ENCODE assay signal across 20 cellular contexts in the genomic region with DNA sequence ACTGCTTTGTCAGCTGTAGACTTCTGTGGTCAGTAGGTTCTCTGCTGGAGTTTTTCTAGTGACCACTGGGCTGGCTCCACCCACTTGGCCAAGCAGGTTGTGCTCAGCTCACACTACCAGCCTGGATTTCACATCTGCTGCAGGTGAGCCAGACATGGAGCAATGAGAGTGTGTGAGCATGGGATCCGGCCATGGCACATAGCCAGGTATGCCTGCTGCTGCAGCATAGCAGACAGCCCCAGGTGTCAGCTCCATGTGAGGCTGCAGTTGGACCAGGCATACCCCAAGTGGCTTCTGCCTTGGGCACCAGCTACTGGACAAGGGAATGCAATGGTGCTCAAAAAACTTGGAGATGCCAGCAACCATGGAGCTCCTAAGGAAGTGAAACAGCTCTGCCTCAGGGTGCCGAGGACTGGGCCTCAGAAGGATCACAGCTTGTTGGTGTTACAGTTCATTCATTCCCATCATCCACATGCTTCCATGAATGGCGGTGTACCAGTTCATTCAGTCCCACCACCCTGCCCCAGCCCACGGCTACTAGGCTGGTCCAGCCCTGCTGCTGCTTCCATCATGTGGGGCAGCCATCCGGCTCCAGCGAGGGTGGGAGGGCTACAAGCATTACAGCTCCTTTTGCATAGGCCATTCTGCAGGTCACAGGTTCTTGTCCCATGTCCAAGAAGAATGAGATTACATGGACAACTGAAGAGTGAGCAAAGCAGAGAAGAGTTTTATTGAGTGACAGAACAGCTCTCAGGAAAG.
"Had no signal": no experiment of that assay in that cellular context is flagged by ENCODE, and none has a peak within 500 bp of the region (broad histone marks: within the 10 kb centered on the region; RNA-seq: fewer than 3 reads in every experiment).

No MANE protein-coding gene starts in this region.

- H3K4me3 ChIP-seq: dorsolateral prefrontal cortex, gastrocnemius medialis, lung, psoas muscle, right lobe of liver, testis, tibial nerve had no signal

- H3K27ac ChIP-seq: dorsolateral prefrontal cortex, gastrocnemius medialis, parathyroid adenoma, psoas muscle, right lobe of liver, testis, tibial nerve had no signal

- H3K36me3 ChIP-seq: gastrocnemius medialis, right lobe of liver, tibial nerve had no signal

- DNase-seq: cortex of kidney; effector memory CD4-positive, alpha-beta T cell; gastrocnemius medialis; immature natural killer cell; left colon; left ventricle myocardium superior; mesenchymal stem cell; naive B cell; psoas muscle; retina; right lobe of liver; stimulated activated CD4-positive, alpha-beta T cell treated with anti-CD3 and anti-CD28 coated beads, Interleukin-4, amount 100 ng/mL, for 24 hours; stimulated activated naive B cell treated with anti-CD40 and anti-IgM and Interleukin-4, amounts not matched to agents 10 μg/mL and 1 μg/mL and 100 μg/mL, for 72 hours; stimulated activated naive CD8-positive, alpha-beta T cell treated with anti-CD3 and anti-CD28 coated beads, Interleukin-15, amount 100 ng/mL, for 72 hours; testis had no signal

- FAIRE-seq: endometrium had no signal

- H3K9me3 ChIP-seq: gastrocnemius medialis, psoas muscle, right lobe of liver, testis had no signal

- H3K9ac ChIP-seq: parathyroid adenoma had no signal

- H3K4me1 ChIP-seq: gastrocnemius medialis, parathyroid adenoma, psoas muscle, right lobe of liver, testis, tibial nerve had no signal
